1 cellular context compared by ENCODE assay signal in the genomic region with DNA sequence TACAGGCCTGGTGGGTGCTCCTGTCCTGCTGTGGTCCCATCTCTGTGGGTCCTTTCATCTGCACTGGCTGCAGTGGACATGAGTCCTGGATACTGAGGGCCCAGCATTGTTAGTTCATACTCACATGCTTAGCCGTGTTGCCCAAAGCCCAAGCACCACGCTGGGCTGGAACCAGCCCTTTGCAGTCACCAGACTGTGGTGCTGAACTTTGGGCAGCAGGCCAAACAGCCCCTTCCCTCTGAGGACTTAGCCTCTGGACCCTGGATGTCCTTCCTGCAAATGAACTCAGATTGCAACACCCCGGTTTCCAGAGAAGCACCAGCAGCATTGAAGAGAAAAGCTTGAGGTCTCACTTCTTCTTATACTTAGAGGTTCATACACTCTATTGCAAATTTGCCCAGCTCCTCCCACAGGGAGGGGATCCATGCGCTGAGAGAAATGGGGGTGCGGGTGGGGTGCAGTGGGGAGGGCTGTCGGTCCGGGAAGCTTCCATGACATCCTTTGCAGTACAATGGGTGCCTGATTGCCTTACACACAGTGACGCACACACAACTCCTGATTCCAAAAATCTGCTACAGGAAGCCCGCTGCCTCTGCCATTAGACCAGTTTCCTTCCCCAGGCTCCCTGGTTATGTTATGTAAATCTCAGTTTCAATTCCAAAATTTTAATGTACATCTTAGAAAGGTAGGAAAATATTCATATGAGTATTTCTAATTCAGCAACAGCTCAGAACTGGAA.
TF ChIP-seq lines count a peak whose summit lies in the region.

No MANE protein-coding gene starts in this region.

TF ChIP-seq in HepG2, 621 proteins besides CTCF, POLR2A, EP300 and RAD21 (continued from another document and continues in another):
- TF ChIP-seq, protein P1, sequence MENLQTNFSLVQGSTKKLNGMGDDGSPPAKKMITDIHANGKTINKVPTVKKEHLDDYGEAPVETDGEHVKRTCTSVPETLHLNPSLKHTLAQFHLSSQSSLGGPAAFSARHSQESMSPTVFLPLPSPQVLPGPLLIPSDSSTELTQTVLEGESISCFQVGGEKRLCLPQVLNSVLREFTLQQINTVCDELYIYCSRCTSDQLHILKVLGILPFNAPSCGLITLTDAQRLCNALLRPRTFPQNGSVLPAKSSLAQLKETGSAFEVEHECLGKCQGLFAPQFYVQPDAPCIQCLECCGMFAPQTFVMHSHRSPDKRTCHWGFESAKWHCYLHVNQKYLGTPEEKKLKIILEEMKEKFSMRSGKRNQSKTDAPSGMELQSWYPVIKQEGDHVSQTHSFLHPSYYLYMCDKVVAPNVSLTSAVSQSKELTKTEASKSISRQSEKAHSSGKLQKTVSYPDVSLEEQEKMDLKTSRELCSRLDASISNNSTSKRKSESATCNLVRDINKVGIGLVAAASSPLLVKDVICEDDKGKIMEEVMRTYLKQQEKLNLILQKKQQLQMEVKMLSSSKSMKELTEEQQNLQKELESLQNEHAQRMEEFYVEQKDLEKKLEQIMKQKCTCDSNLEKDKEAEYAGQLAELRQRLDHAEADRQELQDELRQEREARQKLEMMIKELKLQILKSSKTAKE (CRISPR knock-in tag; IDR thresholded peaks at IDR 0.05; ENCODE audit: borderline replicate concordance), result no peak
- TF ChIP-seq KDM6A (CRISPR knock-in tag; IDR thresholded peaks at IDR 0.05; ENCODE audit: low read depth) (no peak), ZSCAN12 (CRISPR knock-in tag; IDR thresholded peaks at IDR 0.05) (no peak), FOXP4 (CRISPR knock-in tag; IDR thresholded peaks at IDR 0.05) (0 out of 2 replicates have a peak, but pooled peaks have one; percentile 22), ZNF546 (CRISPR knock-in tag; conservative IDR thresholded peaks at IDR 0.05) (peak; percentile 82), GPN1 (CRISPR knock-in tag; IDR thresholded peaks at IDR 0.05; ENCODE audit: borderline replicate concordance) (no peak), ZBTB4 (CRISPR knock-in tag; IDR thresholded peaks at IDR 0.05; ENCODE audit: borderline replicate concordance) (no peak), HIVEP1 (CRISPR knock-in tag; IDR thresholded peaks at IDR 0.05) (no peak), ZBTB25 (CRISPR knock-in tag; IDR thresholded peaks at IDR 0.05) (no peak), DPF2 (CRISPR knock-in tag; IDR thresholded peaks at IDR 0.05; ENCODE audit: borderline replicate concordance, low read depth) (no peak; the same call in 1 of the 2 replicates), SOX13 (IDR thresholded peaks at IDR 0.05) (no peak), SOX13 (CRISPR knock-in tag; conservative IDR thresholded peaks at IDR 0.05 in 1 of 2, IDR thresholded peaks at IDR 0.05 in 1 of 2) (peak in 1 of 2 experiments; percentile 35; a peak in 1 of 4 replicates), GATA4 (IDR thresholded peaks at IDR 0.05; ENCODE audit: borderline replicate concordance, low read depth) (no peak), HNF4G (IDR thresholded peaks at IDR 0.05; ENCODE audit: borderline replicate concordance, low read depth, low read length) (peak; percentile 80), HNF4G (CRISPR knock-in tag; IDR thresholded peaks at IDR 0.05; ENCODE audit: borderline replicate concordance, low read depth) (0 out of 2 replicates have a peak, but pooled peaks have one; percentile 73), ZNF589 (CRISPR knock-in tag; conservative IDR thresholded peaks at IDR 0.05) (no peak), HDAC1 (CRISPR knock-in tag; IDR thresholded peaks at IDR 0.05) (peak; percentile 20; the same call in 1 of the 2 replicates), NCOA5 (CRISPR knock-in tag; IDR thresholded peaks at IDR 0.05) (no peak), CBFB (CRISPR knock-in tag; IDR thresholded peaks at IDR 0.05) (no peak), NFYC (CRISPR knock-in tag; IDR thresholded peaks at IDR 0.05) (no peak), ZNF235 (CRISPR knock-in tag; IDR thresholded peaks at IDR 0.05; ENCODE audit: borderline replicate concordance) (no peak), USF2 (IDR thresholded peaks at IDR 0.05; ENCODE audit: low read depth, low read length) (no peak), USF2 (CRISPR knock-in tag; IDR thresholded peaks at IDR 0.05; ENCODE audit: borderline replicate concordance) (no peak), MTA1 (CRISPR knock-in tag; IDR thresholded peaks at IDR 0.05; ENCODE audit: borderline replicate concordance) (peak; percentile 89; the same call in 1 of the 2 replicates), GABPA (IDR thresholded peaks at IDR 0.05; ENCODE audit: low read depth, low read length) (no peak), GABPA (CRISPR knock-in tag; IDR thresholded peaks at IDR 0.05; ENCODE audit: low read depth) (no peak)
- TF ChIP-seq, protein P2, sequence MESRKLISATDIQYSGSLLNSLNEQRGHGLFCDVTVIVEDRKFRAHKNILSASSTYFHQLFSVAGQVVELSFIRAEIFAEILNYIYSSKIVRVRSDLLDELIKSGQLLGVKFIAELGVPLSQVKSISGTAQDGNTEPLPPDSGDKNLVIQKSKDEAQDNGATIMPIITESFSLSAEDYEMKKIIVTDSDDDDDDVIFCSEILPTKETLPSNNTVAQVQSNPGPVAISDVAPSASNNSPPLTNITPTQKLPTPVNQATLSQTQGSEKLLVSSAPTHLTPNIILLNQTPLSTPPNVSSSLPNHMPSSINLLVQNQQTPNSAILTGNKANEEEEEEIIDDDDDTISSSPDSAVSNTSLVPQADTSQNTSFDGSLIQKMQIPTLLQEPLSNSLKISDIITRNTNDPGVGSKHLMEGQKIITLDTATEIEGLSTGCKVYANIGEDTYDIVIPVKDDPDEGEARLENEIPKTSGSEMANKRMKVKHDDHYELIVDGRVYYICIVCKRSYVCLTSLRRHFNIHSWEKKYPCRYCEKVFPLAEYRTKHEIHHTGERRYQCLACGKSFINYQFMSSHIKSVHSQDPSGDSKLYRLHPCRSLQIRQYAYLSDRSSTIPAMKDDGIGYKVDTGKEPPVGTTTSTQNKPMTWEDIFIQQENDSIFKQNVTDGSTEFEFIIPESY (CRISPR knock-in tag; IDR thresholded peaks at IDR 0.05), result no peak
- TF ChIP-seq, protein P3, sequence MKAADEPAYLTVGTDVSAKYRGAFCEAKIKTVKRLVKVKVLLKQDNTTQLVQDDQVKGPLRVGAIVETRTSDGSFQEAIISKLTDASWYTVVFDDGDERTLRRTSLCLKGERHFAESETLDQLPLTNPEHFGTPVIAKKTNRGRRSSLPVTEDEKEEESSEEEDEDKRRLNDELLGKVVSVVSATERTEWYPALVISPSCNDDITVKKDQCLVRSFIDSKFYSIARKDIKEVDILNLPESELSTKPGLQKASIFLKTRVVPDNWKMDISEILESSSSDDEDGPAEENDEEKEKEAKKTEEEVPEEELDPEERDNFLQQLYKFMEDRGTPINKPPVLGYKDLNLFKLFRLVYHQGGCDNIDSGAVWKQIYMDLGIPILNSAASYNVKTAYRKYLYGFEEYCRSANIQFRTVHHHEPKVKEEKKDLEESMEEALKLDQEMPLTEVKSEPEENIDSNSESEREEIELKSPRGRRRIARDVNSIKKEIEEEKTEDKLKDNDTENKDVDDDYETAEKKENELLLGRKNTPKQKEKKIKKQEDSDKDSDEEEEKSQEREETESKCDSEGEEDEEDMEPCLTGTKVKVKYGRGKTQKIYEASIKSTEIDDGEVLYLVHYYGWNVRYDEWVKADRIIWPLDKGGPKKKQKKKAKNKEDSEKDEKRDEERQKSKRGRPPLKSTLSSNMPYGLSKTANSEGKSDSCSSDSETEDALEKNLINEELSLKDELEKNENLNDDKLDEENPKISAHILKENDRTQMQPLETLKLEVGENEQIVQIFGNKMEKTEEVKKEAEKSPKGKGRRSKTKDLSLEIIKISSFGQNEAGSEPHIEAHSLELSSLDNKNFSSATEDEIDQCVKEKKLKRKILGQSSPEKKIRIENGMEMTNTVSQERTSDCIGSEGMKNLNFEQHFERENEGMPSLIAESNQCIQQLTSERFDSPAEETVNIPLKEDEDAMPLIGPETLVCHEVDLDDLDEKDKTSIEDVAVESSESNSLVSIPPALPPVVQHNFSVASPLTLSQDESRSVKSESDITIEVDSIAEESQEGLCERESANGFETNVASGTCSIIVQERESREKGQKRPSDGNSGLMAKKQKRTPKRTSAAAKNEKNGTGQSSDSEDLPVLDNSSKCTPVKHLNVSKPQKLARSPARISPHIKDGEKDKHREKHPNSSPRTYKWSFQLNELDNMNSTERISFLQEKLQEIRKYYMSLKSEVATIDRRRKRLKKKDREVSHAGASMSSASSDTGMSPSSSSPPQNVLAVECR (CRISPR knock-in tag; IDR thresholded peaks at IDR 0.05; ENCODE audit: borderline replicate concordance), result no peak; the same call in 1 of the 2 replicates
- TF ChIP-seq, protein P4, sequence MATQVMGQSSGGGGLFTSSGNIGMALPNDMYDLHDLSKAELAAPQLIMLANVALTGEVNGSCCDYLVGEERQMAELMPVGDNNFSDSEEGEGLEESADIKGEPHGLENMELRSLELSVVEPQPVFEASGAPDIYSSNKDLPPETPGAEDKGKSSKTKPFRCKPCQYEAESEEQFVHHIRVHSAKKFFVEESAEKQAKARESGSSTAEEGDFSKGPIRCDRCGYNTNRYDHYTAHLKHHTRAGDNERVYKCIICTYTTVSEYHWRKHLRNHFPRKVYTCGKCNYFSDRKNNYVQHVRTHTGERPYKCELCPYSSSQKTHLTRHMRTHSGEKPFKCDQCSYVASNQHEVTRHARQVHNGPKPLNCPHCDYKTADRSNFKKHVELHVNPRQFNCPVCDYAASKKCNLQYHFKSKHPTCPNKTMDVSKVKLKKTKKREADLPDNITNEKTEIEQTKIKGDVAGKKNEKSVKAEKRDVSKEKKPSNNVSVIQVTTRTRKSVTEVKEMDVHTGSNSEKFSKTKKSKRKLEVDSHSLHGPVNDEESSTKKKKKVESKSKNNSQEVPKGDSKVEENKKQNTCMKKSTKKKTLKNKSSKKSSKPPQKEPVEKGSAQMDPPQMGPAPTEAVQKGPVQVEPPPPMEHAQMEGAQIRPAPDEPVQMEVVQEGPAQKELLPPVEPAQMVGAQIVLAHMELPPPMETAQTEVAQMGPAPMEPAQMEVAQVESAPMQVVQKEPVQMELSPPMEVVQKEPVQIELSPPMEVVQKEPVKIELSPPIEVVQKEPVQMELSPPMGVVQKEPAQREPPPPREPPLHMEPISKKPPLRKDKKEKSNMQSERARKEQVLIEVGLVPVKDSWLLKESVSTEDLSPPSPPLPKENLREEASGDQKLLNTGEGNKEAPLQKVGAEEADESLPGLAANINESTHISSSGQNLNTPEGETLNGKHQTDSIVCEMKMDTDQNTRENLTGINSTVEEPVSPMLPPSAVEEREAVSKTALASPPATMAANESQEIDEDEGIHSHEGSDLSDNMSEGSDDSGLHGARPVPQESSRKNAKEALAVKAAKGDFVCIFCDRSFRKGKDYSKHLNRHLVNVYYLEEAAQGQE (IDR thresholded peaks at IDR 0.05; ENCODE audit: borderline replicate concordance in 1 of 2, low read depth in 1 of 2, low read length in 2 of 2), result peak in 1 of 2 experiments; percentile 30; a peak in 1 of 4 replicates
- TF ChIP-seq, protein P5, sequence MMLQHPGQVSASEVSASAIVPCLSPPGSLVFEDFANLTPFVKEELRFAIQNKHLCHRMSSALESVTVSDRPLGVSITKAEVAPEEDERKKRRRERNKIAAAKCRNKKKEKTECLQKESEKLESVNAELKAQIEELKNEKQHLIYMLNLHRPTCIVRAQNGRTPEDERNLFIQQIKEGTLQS (CRISPR knock-in tag; IDR thresholded peaks at IDR 0.05), result no peak
